Comparison of ENCODE assay signal across 8 cellular contexts in genomic region chr2:26692814-26693286, GRCh38. TPM values are rescaled to one million over a fixed set of nuclear protein-coding genes. Genes with fewer than 3 reads are reported as not detected.
DNase-seq lines count a peak whose midpoint lies in the region; ATAC-seq, FAIRE-seq and TF ChIP-seq lines count a peak whose summit lies in the region.

No MANE protein-coding gene starts in this region.

- intact Hi-C loops in gastrocnemius medialis (cut with DNase I; ENCODE audit: low total_unique reads), result no loop called here

- H3K9me3 ChIP-seq in gastrocnemius medialis, result no peaks in the 10 kb centered on the region

- no peak for FAIRE-seq in RCC 7860 (lab: Jason Lieb, UNC)

- peak in 1 of 2 donors; percentile 40 for ATAC-seq in gastrocnemius medialis
- no peak for ATAC-seq in HG02852 (IDR thresholded peaks at IDR 0.05; ENCODE audit: unreplicated experiment)
- ATAC-seq in GM19397 (IDR thresholded peaks at IDR 0.05; ENCODE audit: unreplicated experiment), result no peak

- in situ Hi-C loops in gastrocnemius medialis (cut with MboI; ENCODE audit: low sequenced_read_pairs in 4 of 4), result no loop called here

- TF ChIP-seq CTCF in GM20000 (IDR thresholded peaks at IDR 0.05; ENCODE audit: extremely low read depth, missing control alignments) (no peak), gastrocnemius medialis (IDR thresholded peaks at IDR 0.05 in 4 of 5, conservative IDR thresholded peaks at IDR 0.05 in 1 of 5) (no peak)

- TF ChIP-seq POLR2A in gastrocnemius medialis (IDR thresholded peaks at IDR 0.05), result no peak

- H3K36me3 ChIP-seq in gastrocnemius medialis, result no peaks in the 10 kb centered on the region

- DNase-seq in GM20000 (ENCODE audit: low spot score), result peak; percentile 27
- DNase-seq in glomerular visceral epithelial cell (ENCODE audit: extremely low spot score), result peak; percentile 47
- DNase-seq in gastrocnemius medialis, result no peak
- no peak for DNase-seq in RCC 7860 (ENCODE audit: low spot score)
- DNase-seq in NK-92 treated with Interleukin-12 subunit alpha and Interleukin-12 subunit beta, amount 100 ng/mL, for 24 hours (lab: John Stamatoyannopoulos, UW), result no peak

- peak overlapping the region in 3 of 4 donors; percentile 14 to 39 (median 28) for H3K4me3 ChIP-seq in gastrocnemius medialis

- peaks cover 0 to 11% of the 10 kb centered on the region in 2 donors for H3K4me1 ChIP-seq in gastrocnemius medialis

- no peak overlapping the region for H3K27ac ChIP-seq in gastrocnemius medialis

- H3K27me3 ChIP-seq in gastrocnemius medialis, result peaks cover 40 to 47% (median 42%) of the 10 kb centered on the region in 3 donors

TF ChIP-seq in PFSK-1, 5 proteins besides CTCF, POLR2A, EP300 and RAD21:
- TF ChIP-seq TAF1 (IDR thresholded peaks at IDR 0.05; ENCODE audit: borderline replicate concordance, insufficient read depth, low read length) (no peak), POLR2AphosphoS5 (IDR thresholded peaks at IDR 0.05; ENCODE audit: low read depth, low read length) (no peak), SIN3A (IDR thresholded peaks at IDR 0.05; ENCODE audit: borderline replicate concordance, insufficient read depth, low read length) (no peak), REST (IDR thresholded peaks at IDR 0.05; ENCODE audit: insufficient read depth in 1 of 2, low read depth in 2 of 2, low read length in 2 of 2) (peak; percentile 52 to 73; a peak in 3 of 4 replicates), FOXP2 (optimal IDR thresholded peaks at IDR 0.05; ENCODE audit: borderline replicate concordance, extremely low read depth, extremely low read length, insufficient read depth) (no peak)

RNA-seq across cellular contexts. Expression of gene KCNK3, which starts 0.3 kb away (rescaled TPM):
- 0.14 TPM for polyA plus RNA-seq in PFSK-1 (2012; ENCODE audit: insufficient read length, low read depth)
- total RNA-seq in gastrocnemius medialis, result 10 to 100 TPM in 1 of 4 donors, 1 to 10 TPM in 1, under 1 TPM in 2; 0.80 to 11.6 (median 1.2) TPM

RNA-seq across cellular contexts. Expression of gene CIB4, which starts 51.7 kb away (rescaled TPM):
- polyA plus RNA-seq in PFSK-1 (2012; ENCODE audit: insufficient read length, low read depth), result not detected
- total RNA-seq in gastrocnemius medialis, result not detected

Comparison
In these comparisons a context has a peak if more than half of its experiments do, and no peak if none do; other contexts are left out.
1. DNase-seq: peak in GM20000 (single experiment) and glomerular visceral epithelial cell (single experiment); none in gastrocnemius medialis (0 of 2), RCC 7860 (single experiment) and NK-92 treated with Interleukin-12 subunit alpha and Interleukin-12 subunit beta, amount 100 ng/mL, for 24 hours (single experiment).